In genomic region chr1:196608401-196609113, GRCh38 we compare ENCODE assay signal across 8 cellular contexts. TPM values are rescaled to one million over a fixed set of nuclear protein-coding genes. Genes with fewer than 3 reads are reported as not detected.
DNase-seq lines count a peak whose midpoint lies in the region; ATAC-seq and TF ChIP-seq lines count a peak whose summit lies in the region.

TSS of gene KCNT2 (minus strand) at chr1:196608440. CDS start at chr1:196608309, 131 bp downstream.

- H3K27ac ChIP-seq in RWPE1 (no peak within 1 kb of the TSS), lung (ENCODE audit: low read depth in 1 of 2, low read length in 1 of 2) (peak within 1 kb of the TSS in 1 of 2 donors; percentile 35), thymus (ENCODE audit: low read depth) (no peak within 1 kb of the TSS)

- H3K4me1 ChIP-seq in lung (ENCODE audit: control insufficient read depth in 2 of 2, insufficient read depth in 2 of 2, low read length in 2 of 2) (peaks cover 0 to 3% of the 10 kb centered on the region in 2 donors), thymus (ENCODE audit: control insufficient read depth, insufficient read depth, low read length) (peaks cover 2% of the 10 kb centered on the region)

- H3K36me3 ChIP-seq in BJ (ENCODE audit: control insufficient read depth, insufficient read depth, low read length): no peaks in the 10 kb centered on the region
- no peaks in the 10 kb centered on the region for H3K36me3 ChIP-seq in lung (ENCODE audit: control insufficient read depth in 2 of 2, insufficient read depth in 2 of 2, low read length in 2 of 2)
- H3K36me3 ChIP-seq in thymus (ENCODE audit: control insufficient read depth, insufficient read depth): no peaks in the 10 kb centered on the region

- WGBS in lung, 2 donors: 1% methylated on average over 37 of the region's 37 CpGs
- WGBS in thymus: under 1% methylated on average over 37 of the region's 37 CpGs

- DNase-seq in BJ (ENCODE audit: low read depth) (no peak), RWPE1 (ENCODE audit: low spot score) (peak; percentile 14), endothelial cell (ENCODE audit: low spot score) (peak; percentile 81), lung (ENCODE audit: low spot score) (peak; percentile 48), GM20000 (ENCODE audit: low spot score) (no peak)

- H3K27me3 Mint-ChIP-seq in endothelial cell (ENCODE audit: unreplicated experiment): no peaks in the 10 kb centered on the region

- H3K4me3 ChIP-seq in BJ (ENCODE audit: low read depth, low read length) (peak within 1 kb of the TSS; percentile 62), lung (peak within 1 kb of the TSS; percentile 33), thymus (ENCODE audit: low read length) (peak within 1 kb of the TSS; percentile 54)

- no peaks in the 10 kb centered on the region for H3K9me3 ChIP-seq in lung (ENCODE audit: control insufficient read depth in 2 of 2, insufficient read depth in 1 of 2, low read length in 1 of 2)
- H3K9me3 ChIP-seq in thymus (ENCODE audit: control insufficient read depth): no peaks in the 10 kb centered on the region

- CTCF ChIA-PET in BJ (lab: Yijun Ruan, JAX): interaction anchor here (1.1 kb wide), 1 partner anchor 31 kb away, joined by 3 read pairs; no protein-coding TSS in a partner anchor
- CTCF ChIA-PET in RWPE1 (lab: Yijun Ruan, JAX): interaction anchor here (0.9 kb wide), 1 partner anchor 49 kb away, joined by 3 read pairs; no protein-coding TSS in a partner anchor

- peak within 1 kb of the TSS; percentile 68 for H3K27ac Mint-ChIP-seq in endothelial cell (ENCODE audit: unreplicated experiment)

- no peaks in the 10 kb centered on the region for H3K9me3 Mint-ChIP-seq in endothelial cell (ENCODE audit: unreplicated experiment)

- no peaks in the 10 kb centered on the region for H3K27me3 ChIP-seq in BJ (ENCODE audit: control insufficient read depth, insufficient read depth, low read length)
- no peaks in the 10 kb centered on the region for H3K27me3 ChIP-seq in lung (ENCODE audit: control insufficient read depth, insufficient read depth)
- no peaks in the 10 kb centered on the region for H3K27me3 ChIP-seq in thymus (ENCODE audit: control insufficient read depth, insufficient read depth)

- 0 out of 2 replicates have a peak, but pooled peaks have one; percentile 3 for TF ChIP-seq CTCF in BJ (IDR thresholded peaks at IDR 0.05; ENCODE audit: insufficient read depth, low read depth, low read length)
- no peak for TF ChIP-seq CTCF in RWPE1 (conservative IDR thresholded peaks at IDR 0.05; ENCODE audit: low read depth)
- no peak for TF ChIP-seq CTCF in endothelial cell (IDR thresholded peaks at IDR 0.05; ENCODE audit: unreplicated experiment)
- no peak for TF ChIP-seq CTCF in lung (IDR thresholded peaks at IDR 0.05; ENCODE audit: control extremely low read depth, extremely low read depth)
- no peak for TF ChIP-seq CTCF in GM20000 (IDR thresholded peaks at IDR 0.05; ENCODE audit: extremely low read depth, missing control alignments)

- peaks cover 8% of the 10 kb centered on the region for H3K4me1 Mint-ChIP-seq in endothelial cell (ENCODE audit: unreplicated experiment)

- no peaks in the 10 kb centered on the region for H3K36me3 Mint-ChIP-seq in endothelial cell (ENCODE audit: low read depth, unreplicated experiment)

- POLR2A ChIA-PET in BJ (lab: Charles Lee): no interaction called here
- POLR2A ChIA-PET in RWPE1 (lab: Yijun Ruan, JAX; ENCODE audit: low non-redundant PET): no interaction called here

- ATAC-seq in HG03039 (IDR thresholded peaks at IDR 0.05; ENCODE audit: unreplicated experiment) (peak; percentile 39), lung (ENCODE audit: insufficient read depth, low FRiP score) (peak; percentile 68), HG02571 (IDR thresholded peaks at IDR 0.05; ENCODE audit: unreplicated experiment) (no peak)

- H3K4me3 Mint-ChIP-seq in endothelial cell (ENCODE audit: unreplicated experiment): peak within 1 kb of the TSS; percentile 97

RNA-seq across cellular contexts. Expression of gene KCNT2, which starts in this region (rescaled TPM):
- polyA plus RNA-seq in BJ (2011; rRNA removed): 0.66 and 1.4 TPM in 2 replicates
- 3.1 and 3.7 TPM in 2 replicates for polyA minus RNA-seq in BJ (2011; rRNA and poly(A)+ RNA removed)
- total RNA-seq in endothelial cell (ENCODE audit: unreplicated experiment): 7.1 TPM
- 10 to 100 TPM in 1 of 2 donors, 1 to 10 TPM in 1; 3.0 to 18.7 TPM for total RNA-seq in lung
- polyA plus RNA-seq in lung: 1 to 10 TPM in 1 of 2 donors, under 1 TPM in 1; 0.84 to 1.0 TPM
- polyA plus RNA-seq in thymus: 0.41 TPM

Comparison
In these comparisons a context has a peak if more than half of its experiments do, and no peak if none do; other contexts are left out.
1. DNase-seq: peak in RWPE1 (single experiment), endothelial cell (single experiment) and lung (single experiment); none in BJ (single experiment) and GM20000 (single experiment).
2. Peak in every context shown above with its lines, with median percentiles within 50 percentile points of each other: H3K4me3 ChIP-seq.